In the genomic region with DNA sequence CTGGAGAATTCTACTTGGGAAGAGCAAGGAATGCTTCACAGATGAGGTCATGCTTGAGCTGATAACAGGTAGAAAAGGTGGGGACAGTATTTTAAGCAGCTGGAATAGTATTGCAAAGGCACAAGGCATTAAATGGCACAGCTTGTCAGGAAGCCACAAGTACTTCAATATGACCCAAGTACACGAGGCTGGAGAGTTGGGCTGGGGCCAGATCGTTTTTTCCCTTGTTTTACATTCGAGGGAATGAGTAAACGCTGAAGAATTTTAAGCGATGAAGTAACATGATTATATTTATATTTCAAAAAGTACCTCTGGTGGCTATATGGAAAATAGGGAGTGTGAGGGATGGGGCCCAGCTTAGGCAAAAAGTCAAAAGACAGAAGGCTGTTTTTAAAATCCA, we compare ENCODE assay signal across 11 cellular contexts. TPM values are rescaled to one million over a fixed set of nuclear protein-coding genes. Genes with fewer than 3 reads are reported as not detected.
DNase-seq lines count a peak whose midpoint lies in the region; ATAC-seq and TF ChIP-seq lines count a peak whose summit lies in the region.
"Had no signal": no experiment of that assay in that cellular context is flagged by ENCODE, and none has a peak within 500 bp of the region (broad histone marks: within the 10 kb centered on the region; RNA-seq: fewer than 3 reads in every experiment).

No MANE protein-coding gene starts in this region.

- peak overlapping the region in 1 of 4 donors; percentile 22 for H3K27ac ChIP-seq in upper lobe of left lung

- TF ChIP-seq POLR2A in upper lobe of left lung (IDR thresholded peaks at IDR 0.05): no peak

- H3K9me3 ChIP-seq in upper lobe of left lung: no peaks in the 10 kb centered on the region

- H3K4me1 ChIP-seq in upper lobe of left lung: peaks cover 0 to 16% (median 8%) of the 10 kb centered on the region in 4 donors

- no peaks in the 10 kb centered on the region for H3K27me3 ChIP-seq in upper lobe of left lung

- no peaks in the 10 kb centered on the region for H3K36me3 ChIP-seq in upper lobe of left lung

- ATAC-seq in SK-N-SH treated with all-trans-retinoic acid at 6 μM for 48 hours (peak; percentile 87), upper lobe of left lung (ENCODE audit: low FRiP score in 2 of 2) (peak; percentile 43 to 51)
- ATAC-seq: HepG2 had no signal

- TF ChIP-seq EP300 in upper lobe of left lung (IDR thresholded peaks at IDR 0.05): no peak

- DNase-seq in NCI-H1105 treated with DMSO at 0.1 percent for 48 hours (lab: John Stamatoyannopoulos, UW) (peak; percentile 22), NCI-H1105 (lab: John Stamatoyannopoulos, UW) (no peak), glomerular endothelial cell (ENCODE audit: extremely low read depth, low read depth, low spot score) (peak; percentile 18), upper lobe of left lung (peak in 1 of 2 donors; percentile 83), KG1 (lab: John Stamatoyannopoulos, UW) (no peak), ureter (ENCODE audit: low spot score) (no peak), GM19238 (ENCODE audit: insufficient read length, low spot score) (no peak)
- DNase-seq: activated CD4-positive, alpha-beta T cell treated with anti-CD3 and anti-CD28 coated beads, Interleukin-2, amount 10 ng/mL, durations not matched to agents 24 days and 14 days; stimulated activated CD4-positive, alpha-beta T cell treated with anti-CD3 and anti-CD28 coated beads, Interleukin-2, amount 100 ng/mL, for 48 hours had no signal

- 37 to 38% methylated on average over 5 of the region's 5 CpGs for WGBS in upper lobe of left lung, 2 donors

- H3K4me3 ChIP-seq in upper lobe of left lung: no peak overlapping the region

- TF ChIP-seq CTCF in upper lobe of left lung (IDR thresholded peaks at IDR 0.05): no peak

TF ChIP-seq in SK-N-SH treated with all-trans-retinoic acid at 6 μM for 48 hours, 23 proteins besides CTCF, POLR2A, EP300 and RAD21:
- TF ChIP-seq ISL1 (CRISPR knock-in tag; IDR thresholded peaks at IDR 0.05): peak; percentile 71
- TF ChIP-seq ARNTL (CRISPR knock-in tag; IDR thresholded peaks at IDR 0.05; ENCODE audit: borderline replicate concordance, low read depth): no peak

RNA-seq across cellular contexts. Expression of gene ARID2, which starts 54.9 kb away (rescaled TPM):
- total RNA-seq in glomerular endothelial cell (11.7 and 19.5 TPM in 2 replicates), upper lobe of left lung (10 to 100 TPM; 19.4 to 48.5 (median 27.0) TPM), ureter (44.5 TPM)

Comparison
In these comparisons a context has a peak if more than half of its experiments do, and no peak if none do; other contexts are left out.
1. DNase-seq: peak in NCI-H1105 treated with DMSO at 0.1 percent for 48 hours (single experiment) and glomerular endothelial cell (single experiment); none in NCI-H1105 (single experiment), KG1 (single experiment), ureter (single experiment) and GM19238 (single experiment).